1 cellular context compared by ENCODE assay signal in genomic region chr3:113286524-113286923, GRCh38.
TF ChIP-seq lines count a peak whose summit lies in the region.

No MANE protein-coding gene starts in this region.

TF ChIP-seq in IMR-90, 13 proteins besides CTCF, POLR2A, EP300 and RAD21 (continued from another document):
- TF ChIP-seq MAFK (IDR thresholded peaks at IDR 0.05; ENCODE audit: low read depth, low read length), result no peak
TF ChIP-seq in IMR-90: peak in this region for 0.
